30 cellular contexts compared by ENCODE assay signal in the genomic region with DNA sequence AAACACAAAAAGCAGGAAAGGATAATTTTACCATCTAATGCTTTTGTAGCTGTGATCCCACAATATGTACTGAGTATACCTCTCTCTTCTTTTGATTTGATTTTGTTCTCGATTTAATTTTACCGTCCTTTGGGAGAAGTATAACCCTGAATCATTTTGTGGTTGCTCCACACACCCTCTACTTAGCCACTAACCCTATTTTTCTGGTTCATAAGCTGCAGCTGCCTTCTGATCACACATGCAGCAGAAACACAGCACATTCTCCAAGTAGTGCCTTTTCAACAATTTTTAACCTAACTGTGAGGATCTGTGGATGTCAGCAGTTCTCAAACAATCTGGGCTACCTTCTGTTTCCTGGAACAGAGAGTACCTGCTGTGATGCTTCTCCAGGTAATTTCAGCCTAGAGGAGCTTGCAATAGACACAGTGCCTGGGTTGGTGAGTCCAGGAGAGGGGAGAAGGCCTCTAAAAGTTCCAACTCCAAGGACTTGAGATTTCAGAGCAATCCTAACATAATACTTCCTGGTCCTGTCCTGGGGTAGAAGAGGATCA. TPM values are rescaled to one million over a fixed set of nuclear protein-coding genes. Genes with fewer than 3 reads are reported as not detected.
DNase-seq lines count a peak whose midpoint lies in the region; ATAC-seq and TF ChIP-seq lines count a peak whose summit lies in the region.
"Had no signal": no experiment of that assay in that cellular context is flagged by ENCODE, and none has a peak within 500 bp of the region (broad histone marks: within the 10 kb centered on the region; RNA-seq: fewer than 3 reads in every experiment).

No MANE protein-coding gene starts in this region.

- ATAC-seq in GM18498 (IDR thresholded peaks at IDR 0.05; ENCODE audit: unreplicated experiment): no peak
- ATAC-seq: psoas muscle had no signal

- no peak overlapping the region for H3K27ac Mint-ChIP-seq in CD8-positive, alpha-beta memory T cell
- H3K27ac Mint-ChIP-seq: activated CD4-positive, alpha-beta memory T cell treated with anti-CD3 and anti-CD28 coated beads, Interleukin-2, amount 10 ng/mL, durations not matched to agents 7 days and 5 days; activated naive CD4-positive, alpha-beta T cell treated with anti-CD3 and anti-CD28 coated beads, Interleukin-2, amount 10 ng/mL, durations not matched to agents 7 days and 5 days; stimulated activated memory B cell treated with anti-CD40 and anti-IgM and Interleukin-4, amounts not matched to agents 10 μg/mL and 1 μg/mL and 100 μg/mL, for 72 hours had no signal

- no peak for DNase-seq in CD8-positive, alpha-beta memory T cell
- DNase-seq in NB4 (ENCODE audit: low read depth): peak; percentile 50
- peak in 1 of 10 donors; percentile 47 for DNase-seq in dorsolateral prefrontal cortex
- peak; percentile 11 for DNase-seq in renal cortical epithelial cell (ENCODE audit: low read depth)
- no peak for DNase-seq in NCI-H748 (lab: John Stamatoyannopoulos, UW; ENCODE audit: unreplicated experiment)
- DNase-seq in breast epithelium (ENCODE audit: low spot score in 2 of 2): no peak
- DNase-seq in epidermal melanocyte (ENCODE audit: insufficient read length, low spot score): no peak
- DNase-seq: activated CD4-positive, alpha-beta memory T cell treated with anti-CD3 and anti-CD28 coated beads, Interleukin-2, amount 10 ng/mL, durations not matched to agents 7 days and 5 days; activated CD8-positive, alpha-beta memory T cell treated with anti-CD3 and anti-CD28 coated beads, Interleukin-2, amount 50 U/mL, for 4 hours; activated naive CD4-positive, alpha-beta T cell treated with anti-CD3 and anti-CD28 coated beads, Interleukin-2, amount 10 ng/mL, durations not matched to agents 7 days and 5 days; amygdala; colonic mucosa; DMS79; effector memory CD4-positive, alpha-beta T cell; heart left ventricle; islet precursor cell; left ventricle myocardium inferior; naive thymus-derived CD4-positive, alpha-beta T cell; NCI-H1417 treated with DMSO at 0.1 percent for 48 hours; NCI-H2029 treated with DMSO at 0.1 percent for 48 hours; NCI-H526 treated with DMSO at 0.1 percent for 48 hours; occipital lobe; psoas muscle; Right ventricle myocardium superior; upper lobe of right lung had no signal

- H3K36me3 Mint-ChIP-seq in CD8-positive, alpha-beta memory T cell: peaks cover 0 to 2% (median 2%) of the 10 kb centered on the region in 3 donors
- H3K36me3 Mint-ChIP-seq: activated naive CD4-positive, alpha-beta T cell treated with anti-CD3 and anti-CD28 coated beads, Interleukin-2, amount 10 ng/mL, durations not matched to agents 7 days and 5 days had no signal

- no peaks in the 10 kb centered on the region for H3K36me3 ChIP-seq in CD8-positive, alpha-beta memory T cell (ENCODE audit: insufficient read depth, low read length)
- H3K36me3 ChIP-seq in breast epithelium: no peaks in the 10 kb centered on the region
- H3K36me3 ChIP-seq: colonic mucosa, heart left ventricle, left ventricle myocardium inferior, MG63, upper lobe of right lung had no signal

- no peak for TF ChIP-seq CTCF in NB4 (IDR thresholded peaks at IDR 0.05; ENCODE audit: low read depth, low read length)
- no peak for TF ChIP-seq CTCF in dorsolateral prefrontal cortex (IDR thresholded peaks at IDR 0.05 in 54 of 56, conservative IDR thresholded peaks at IDR 0.05 in 2 of 56; ENCODE audit: low read depth in 1 of 56, partially characterized antibody in 56 of 56)
- TF ChIP-seq CTCF in breast epithelium (IDR thresholded peaks at IDR 0.05): no peak

- H3K9me3 Mint-ChIP-seq in CD8-positive, alpha-beta memory T cell: no peaks in the 10 kb centered on the region

- peaks cover 0 to 3% of the 10 kb centered on the region in 2 donors for H3K27me3 Mint-ChIP-seq in CD8-positive, alpha-beta memory T cell
- H3K27me3 Mint-ChIP-seq: activated CD4-positive, alpha-beta memory T cell treated with anti-CD3 and anti-CD28 coated beads, Interleukin-2, amount 10 ng/mL, durations not matched to agents 7 days and 5 days; activated naive CD4-positive, alpha-beta T cell treated with anti-CD3 and anti-CD28 coated beads, Interleukin-2, amount 10 ng/mL, durations not matched to agents 7 days and 5 days; stimulated activated memory B cell treated with anti-CD40 and anti-IgM and Interleukin-4, amounts not matched to agents 10 μg/mL and 1 μg/mL and 100 μg/mL, for 72 hours had no signal

- no peaks in the 10 kb centered on the region for H3K9me3 ChIP-seq in CD8-positive, alpha-beta memory T cell (ENCODE audit: low read length)
- H3K9me3 ChIP-seq in breast epithelium: no peaks in the 10 kb centered on the region
- H3K9me3 ChIP-seq: colonic mucosa, heart left ventricle, left ventricle myocardium inferior, MG63, psoas muscle, upper lobe of right lung had no signal

- POLR2A ChIA-PET in CD8-positive, alpha-beta memory T cell (lab: Charles Lee): no interaction called here

- TF ChIP-seq POLR2A in NB4 (IDR thresholded peaks at IDR 0.05; ENCODE audit: extremely low read depth, insufficient read length) (no peak), breast epithelium (IDR thresholded peaks at IDR 0.05) (no peak)

- H3K4me3 ChIP-seq in CD8-positive, alpha-beta memory T cell (ENCODE audit: low read length): no peak overlapping the region
- H3K4me3 ChIP-seq in NB4 (ENCODE audit: low read depth, low read length) (no peak overlapping the region), dorsolateral prefrontal cortex (no peak overlapping the region), breast epithelium (no peak overlapping the region)
- H3K4me3 ChIP-seq: colonic mucosa, heart left ventricle, left ventricle myocardium inferior, MG63, psoas muscle, upper lobe of right lung had no signal

- H3K4me1 Mint-ChIP-seq in CD8-positive, alpha-beta memory T cell: peaks cover 6 to 12% (median 9%) of the 10 kb centered on the region in 3 donors
- H3K4me1 Mint-ChIP-seq: activated CD4-positive, alpha-beta memory T cell treated with anti-CD3 and anti-CD28 coated beads, Interleukin-2, amount 10 ng/mL, durations not matched to agents 7 days and 5 days had no signal

- H3K4me1 ChIP-seq in CD8-positive, alpha-beta memory T cell (ENCODE audit: insufficient read depth, low read length): no peaks in the 10 kb centered on the region
- no peaks in the 10 kb centered on the region for H3K4me1 ChIP-seq in breast epithelium
- H3K4me1 ChIP-seq: colonic mucosa, psoas muscle, upper lobe of right lung had no signal

- H3K27ac ChIP-seq in CD8-positive, alpha-beta memory T cell (ENCODE audit: low read depth, low read length): peak overlapping the region; percentile 64
- H3K27ac ChIP-seq in dorsolateral prefrontal cortex (peak overlapping the region in 38 of 59 donors; percentile 7 to 90 (median 52)), breast epithelium (no peak overlapping the region)
- H3K27ac ChIP-seq: C4-2B, colonic mucosa, heart left ventricle, left ventricle myocardium inferior, psoas muscle, upper lobe of right lung had no signal

- H3K27me3 ChIP-seq in CD8-positive, alpha-beta memory T cell (ENCODE audit: insufficient read depth, low read length, poor library complexity, severe bottlenecking): no peaks in the 10 kb centered on the region
- H3K27me3 ChIP-seq in dorsolateral prefrontal cortex (no peaks in the 10 kb centered on the region), breast epithelium (no peaks in the 10 kb centered on the region)
- H3K27me3 ChIP-seq: colonic mucosa, heart left ventricle, MG63, upper lobe of right lung had no signal

- intact Hi-C loops in dorsolateral prefrontal cortex (cut with DNase I) (no loop called here), breast epithelium (cut with DNase I; ENCODE audit: low total_unique reads) (no loop called here)

- H3K4me3 Mint-ChIP-seq in CD8-positive, alpha-beta memory T cell: no peak overlapping the region
- H3K4me3 Mint-ChIP-seq: activated CD4-positive, alpha-beta memory T cell treated with anti-CD3 and anti-CD28 coated beads, Interleukin-2, amount 10 ng/mL, durations not matched to agents 7 days and 5 days; activated naive CD4-positive, alpha-beta T cell treated with anti-CD3 and anti-CD28 coated beads, Interleukin-2, amount 10 ng/mL, durations not matched to agents 7 days and 5 days; stimulated activated memory B cell treated with anti-CD40 and anti-IgM and Interleukin-4, amounts not matched to agents 10 μg/mL and 1 μg/mL and 100 μg/mL, for 72 hours had no signal

- CTCF ChIA-PET in CD8-positive, alpha-beta memory T cell (lab: Charles Lee): no interaction called here

RNA-seq across cellular contexts. Expression of a gene that starts 40.3 kb away (rescaled TPM):
- 1 to 10 TPM in 1 of 2 experiments, under 1 TPM in 1; 0.98 to 1.1 TPM for total RNA-seq in CD8-positive, alpha-beta memory T cell
- polyA plus RNA-seq in CD8-positive, alpha-beta memory T cell: not detected
- total RNA-seq in dorsolateral prefrontal cortex (1 to 10 TPM in 64 of 120 experiments, under 1 TPM in 40, not detected in 16; 0.28 to 7.5 (median 1.3) TPM), renal cortical epithelial cell (27.3 and 91.5 TPM in 2 replicates), breast epithelium (10 to 100 TPM in 1 of 3 donors, 1 to 10 TPM in 1, not detected in 1; 5.1 to 25.9 TPM)
- total RNA-seq: HT1080, Right ventricle myocardium superior had no signal
- polyA plus RNA-seq: heart left ventricle; naive thymus-derived CD4-positive, alpha-beta T cell had no signal

RNA-seq across cellular contexts. Expression of a gene that starts 45.6 kb away (rescaled TPM):
- total RNA-seq in CD8-positive, alpha-beta memory T cell: 100 to 1,000 TPM; 102 to 103 TPM
- polyA plus RNA-seq in CD8-positive, alpha-beta memory T cell: 263 TPM
- total RNA-seq in dorsolateral prefrontal cortex (100 to 1,000 TPM in 106 of 120 experiments, 10 to 100 TPM in 14; 75.5 to 170 (median 127) TPM), renal cortical epithelial cell (42.5 and 51.9 TPM in 2 replicates), breast epithelium (100 to 1,000 TPM in 2 of 3 donors, 10 to 100 TPM in 1; 88.4 to 116 (median 106) TPM)

Comparison
In these comparisons a context has a peak if more than half of its experiments do, and no peak if none do; other contexts are left out.
1. DNase-seq: peak in NB4 (single experiment) and renal cortical epithelial cell (single experiment); none in CD8-positive, alpha-beta memory T cell (0 of 5), NCI-H748 (single experiment), breast epithelium (0 of 2) and epidermal melanocyte (single experiment).
2. H3K27ac ChIP-seq: peak in CD8-positive, alpha-beta memory T cell (single experiment) and dorsolateral prefrontal cortex (38 of 59); none in breast epithelium (0 of 2).